ENCODE assay signal across 18 cellular contexts in genomic region chr4:136893638-136894037, GRCh38.
"Had no signal": no experiment of that assay in that cellular context is flagged by ENCODE, and none has a peak within 500 bp of the region (broad histone marks: within the 10 kb centered on the region; RNA-seq: fewer than 3 reads in every experiment).

No MANE protein-coding gene starts in this region.

- DNase-seq: dorsolateral prefrontal cortex; effector CD8-positive, alpha-beta T cell; foreskin melanocyte; head of caudate nucleus; hippocampal formation; kidney glomerular epithelial cell; naive thymus-derived CD4-positive, alpha-beta T cell; nephron progenitor cell; psoas muscle; retina; right lobe of liver; stimulated activated CD4-positive, alpha-beta T cell treated with anti-CD3 and anti-CD28 coated beads, Interleukin-4, amount 100 ng/mL, for 1 hour; stimulated activated CD8-positive, alpha-beta memory T cell treated with anti-CD3 and anti-CD28 coated beads, Interleukin-4, amount 100 ng/mL, for 48 hours; testis; upper lobe of right lung had no signal

- H3K4me3 ChIP-seq: coronary artery, dorsolateral prefrontal cortex, psoas muscle, right lobe of liver, testis, tibial nerve, upper lobe of right lung, vagina had no signal
